ENCODE assay signal across 15 cellular contexts in the genomic region with DNA sequence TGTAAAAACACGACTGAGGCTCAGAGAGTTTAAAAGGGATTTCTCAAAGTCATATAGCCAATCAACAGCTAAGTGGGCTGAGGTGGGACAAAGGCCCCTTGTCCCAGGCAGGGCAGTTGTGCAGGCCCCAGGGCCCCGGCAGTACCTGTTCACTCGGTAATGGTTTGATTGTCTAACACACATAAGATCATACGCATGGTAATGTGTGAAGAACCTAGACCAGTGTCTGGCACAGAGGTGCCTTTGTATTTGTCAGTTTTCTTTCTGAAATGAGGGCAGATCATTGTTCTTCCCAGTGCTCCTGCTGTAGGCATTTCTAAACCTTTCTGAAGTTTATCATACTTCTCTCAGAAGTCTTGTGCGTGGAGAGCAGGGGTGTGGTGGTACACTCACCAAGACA.
"Had no signal": no experiment of that assay in that cellular context is flagged by ENCODE, and none has a peak within 500 bp of the region (broad histone marks: within the 10 kb centered on the region; RNA-seq: fewer than 3 reads in every experiment).

No MANE protein-coding gene starts in this region.

- H3K4me3 ChIP-seq: dorsolateral prefrontal cortex, left lung, lower lobe of right lung, smooth muscle cell, thyroid gland had no signal

- H3K36me3 ChIP-seq: left lung, lower lobe of right lung, thyroid gland had no signal

- DNase-seq: cortex of kidney; dorsolateral prefrontal cortex; effector CD8-positive, alpha-beta T cell; foreskin keratinocyte; immature natural killer cell; left lung; lower lobe of right lung; mesendoderm; naive B cell; stimulated activated CD4-positive, alpha-beta T cell treated with anti-CD3 and anti-CD28 coated beads, Interleukin-2, amount 100 ng/mL, for 48 hours; stimulated activated naive CD4-positive, alpha-beta T cell treated with Interleukin-2 at 50 U/mL for 16 hours; thyroid gland had no signal

- ATAC-seq: foreskin keratinocyte, left lung, lower lobe of right lung had no signal

- H3K4me1 Mint-ChIP-seq: immature natural killer cell had no signal

- H3K27ac ChIP-seq: foreskin keratinocyte, left lung, lower lobe of right lung, thyroid gland had no signal

- H3K27me3 Mint-ChIP-seq: naive B cell, type B pancreatic cell had no signal

- H3K27me3 ChIP-seq: dorsolateral prefrontal cortex, foreskin keratinocyte, left lung, thyroid gland had no signal

- H3K4me3 Mint-ChIP-seq: immature natural killer cell, nephron, type B pancreatic cell had no signal

- H3K27ac Mint-ChIP-seq: immature natural killer cell, naive B cell, type B pancreatic cell had no signal

- H3K9me3 ChIP-seq: thyroid gland had no signal
